ENCODE assay signal across 1 cellular context in the genomic region with DNA sequence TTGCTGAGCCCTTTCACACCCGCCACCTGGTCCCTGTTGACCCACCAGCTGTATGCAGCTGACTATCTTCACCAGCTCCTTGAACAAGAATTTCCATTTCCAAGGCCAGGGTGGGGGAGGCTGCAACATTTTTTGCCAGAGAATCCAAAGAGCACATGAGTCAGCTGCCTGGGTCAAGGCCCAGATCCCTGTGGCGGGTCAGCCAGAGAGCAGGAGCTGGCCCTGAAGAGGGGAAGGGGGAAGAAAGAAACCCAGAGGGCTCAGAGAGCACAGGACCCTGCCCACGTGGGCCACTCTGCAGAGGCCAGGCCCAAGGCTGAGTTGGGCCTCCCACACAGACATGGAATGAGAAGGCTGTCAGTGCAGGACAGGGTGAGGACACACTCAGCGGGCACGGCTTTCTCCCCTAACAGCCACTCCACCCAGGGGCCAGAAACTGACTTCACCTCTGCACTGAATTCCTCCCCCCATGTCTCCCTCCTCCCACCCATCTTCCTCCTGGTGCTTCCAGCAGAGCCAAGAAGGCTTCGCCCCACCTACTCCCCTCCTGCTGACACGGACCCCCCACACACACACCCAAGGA.
TF ChIP-seq lines count a peak whose summit lies in the region.

No MANE protein-coding gene starts in this region.

TF ChIP-seq in HepG2, 621 proteins besides CTCF, POLR2A, EP300 and RAD21 (continued from another document and continues in another):
- no peak for TF ChIP-seq MBD4 (IDR thresholded peaks at IDR 0.05; ENCODE audit: borderline replicate concordance, low read length)
- TF ChIP-seq KLF12 (CRISPR knock-in tag; IDR thresholded peaks at IDR 0.05; ENCODE audit: borderline replicate concordance) = no peak
- peak; percentile 47; the same call in 1 of the 2 replicates for TF ChIP-seq ZBTB7A (CRISPR knock-in tag; IDR thresholded peaks at IDR 0.05)
- no peak for TF ChIP-seq NFATC3 (CRISPR knock-in tag; IDR thresholded peaks at IDR 0.05)
- TF ChIP-seq, protein P1, sequence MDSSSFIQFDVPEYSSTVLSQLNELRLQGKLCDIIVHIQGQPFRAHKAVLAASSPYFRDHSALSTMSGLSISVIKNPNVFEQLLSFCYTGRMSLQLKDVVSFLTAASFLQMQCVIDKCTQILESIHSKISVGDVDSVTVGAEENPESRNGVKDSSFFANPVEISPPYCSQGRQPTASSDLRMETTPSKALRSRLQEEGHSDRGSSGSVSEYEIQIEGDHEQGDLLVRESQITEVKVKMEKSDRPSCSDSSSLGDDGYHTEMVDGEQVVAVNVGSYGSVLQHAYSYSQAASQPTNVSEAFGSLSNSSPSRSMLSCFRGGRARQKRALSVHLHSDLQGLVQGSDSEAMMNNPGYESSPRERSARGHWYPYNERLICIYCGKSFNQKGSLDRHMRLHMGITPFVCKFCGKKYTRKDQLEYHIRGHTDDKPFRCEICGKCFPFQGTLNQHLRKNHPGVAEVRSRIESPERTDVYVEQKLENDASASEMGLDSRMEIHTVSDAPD (CRISPR knock-in tag; IDR thresholded peaks at IDR 0.05) = no peak
- TF ChIP-seq, protein P2, sequence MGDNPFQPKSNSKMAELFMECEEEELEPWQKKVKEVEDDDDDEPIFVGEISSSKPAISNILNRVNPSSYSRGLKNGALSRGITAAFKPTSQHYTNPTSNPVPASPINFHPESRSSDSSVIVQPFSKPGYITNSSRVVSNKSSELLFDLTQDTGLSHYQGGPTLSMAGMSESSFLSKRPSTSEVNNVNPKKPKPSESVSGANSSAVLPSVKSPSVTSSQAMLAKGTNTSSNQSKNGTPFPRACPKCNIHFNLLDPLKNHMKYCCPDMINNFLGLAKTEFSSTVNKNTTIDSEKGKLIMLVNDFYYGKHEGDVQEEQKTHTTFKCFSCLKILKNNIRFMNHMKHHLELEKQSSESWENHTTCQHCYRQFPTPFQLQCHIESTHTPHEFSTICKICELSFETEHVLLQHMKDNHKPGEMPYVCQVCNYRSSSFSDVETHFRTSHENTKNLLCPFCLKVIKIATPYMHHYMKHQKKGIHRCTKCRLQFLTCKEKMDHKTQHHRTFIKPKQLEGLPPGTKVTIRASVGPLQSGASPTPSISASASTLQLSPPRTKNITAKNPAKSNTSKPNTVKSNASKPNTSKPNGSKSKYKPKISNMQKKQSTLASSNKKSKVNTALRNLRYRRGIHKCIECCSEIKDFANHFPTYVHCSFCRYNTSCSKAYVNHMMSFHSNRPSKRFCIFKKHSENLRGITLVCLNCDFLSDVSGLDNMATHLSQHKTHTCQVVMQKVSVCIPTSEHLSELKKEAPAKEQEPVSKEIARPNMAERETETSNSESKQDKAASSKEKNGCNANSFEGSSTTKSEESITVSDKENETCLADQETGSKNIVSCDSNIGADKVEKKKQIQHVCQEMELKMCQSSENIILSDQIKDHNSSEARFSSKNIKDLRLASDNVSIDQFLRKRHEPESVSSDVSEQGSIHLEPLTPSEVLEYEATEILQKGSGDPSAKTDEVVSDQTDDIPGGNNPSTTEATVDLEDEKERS (CRISPR knock-in tag; IDR thresholded peaks at IDR 0.05) = no peak
- TF ChIP-seq ZBTB8A (CRISPR knock-in tag; IDR thresholded peaks at IDR 0.05; ENCODE audit: borderline replicate concordance, low read depth) = no peak
- TF ChIP-seq, protein P3, sequence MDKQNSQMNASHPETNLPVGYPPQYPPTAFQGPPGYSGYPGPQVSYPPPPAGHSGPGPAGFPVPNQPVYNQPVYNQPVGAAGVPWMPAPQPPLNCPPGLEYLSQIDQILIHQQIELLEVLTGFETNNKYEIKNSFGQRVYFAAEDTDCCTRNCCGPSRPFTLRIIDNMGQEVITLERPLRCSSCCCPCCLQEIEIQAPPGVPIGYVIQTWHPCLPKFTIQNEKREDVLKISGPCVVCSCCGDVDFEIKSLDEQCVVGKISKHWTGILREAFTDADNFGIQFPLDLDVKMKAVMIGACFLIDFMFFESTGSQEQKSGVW (CRISPR knock-in tag; IDR thresholded peaks at IDR 0.05; ENCODE audit: borderline replicate concordance) = no peak
- TF ChIP-seq, protein P4, sequence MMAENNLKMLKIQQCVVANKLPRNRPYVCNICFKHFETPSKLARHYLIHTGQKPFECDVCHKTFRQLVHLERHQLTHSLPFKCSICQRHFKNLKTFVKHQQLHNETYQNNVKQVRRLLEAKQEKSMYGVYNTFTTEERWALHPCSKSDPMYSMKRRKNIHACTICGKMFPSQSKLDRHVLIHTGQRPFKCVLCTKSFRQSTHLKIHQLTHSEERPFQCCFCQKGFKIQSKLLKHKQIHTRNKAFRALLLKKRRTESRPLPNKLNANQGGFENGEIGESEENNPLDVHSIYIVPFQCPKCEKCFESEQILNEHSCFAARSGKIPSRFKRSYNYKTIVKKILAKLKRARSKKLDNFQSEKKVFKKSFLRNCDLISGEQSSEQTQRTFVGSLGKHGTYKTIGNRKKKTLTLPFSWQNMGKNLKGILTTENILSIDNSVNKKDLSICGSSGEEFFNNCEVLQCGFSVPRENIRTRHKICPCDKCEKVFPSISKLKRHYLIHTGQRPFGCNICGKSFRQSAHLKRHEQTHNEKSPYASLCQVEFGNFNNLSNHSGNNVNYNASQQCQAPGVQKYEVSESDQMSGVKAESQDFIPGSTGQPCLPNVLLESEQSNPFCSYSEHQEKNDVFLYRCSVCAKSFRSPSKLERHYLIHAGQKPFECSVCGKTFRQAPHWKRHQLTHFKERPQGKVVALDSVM (CRISPR knock-in tag; IDR thresholded peaks at IDR 0.05) = peak; percentile 24; the same call in 1 of the 2 replicates
- TF ChIP-seq ZNF724P (CRISPR knock-in tag; IDR thresholded peaks at IDR 0.05; ENCODE audit: borderline replicate concordance) = no peak
- TF ChIP-seq ZFY (CRISPR knock-in tag; IDR thresholded peaks at IDR 0.05) = peak; percentile 50; the same call in 1 of the 2 replicates
- no peak for TF ChIP-seq RFX1 (IDR thresholded peaks at IDR 0.05)
- peak; percentile 23; the same call in 1 of the 2 replicates for TF ChIP-seq YEATS4 (CRISPR knock-in tag; IDR thresholded peaks at IDR 0.05; ENCODE audit: borderline replicate concordance)
- TF ChIP-seq, protein P5, sequence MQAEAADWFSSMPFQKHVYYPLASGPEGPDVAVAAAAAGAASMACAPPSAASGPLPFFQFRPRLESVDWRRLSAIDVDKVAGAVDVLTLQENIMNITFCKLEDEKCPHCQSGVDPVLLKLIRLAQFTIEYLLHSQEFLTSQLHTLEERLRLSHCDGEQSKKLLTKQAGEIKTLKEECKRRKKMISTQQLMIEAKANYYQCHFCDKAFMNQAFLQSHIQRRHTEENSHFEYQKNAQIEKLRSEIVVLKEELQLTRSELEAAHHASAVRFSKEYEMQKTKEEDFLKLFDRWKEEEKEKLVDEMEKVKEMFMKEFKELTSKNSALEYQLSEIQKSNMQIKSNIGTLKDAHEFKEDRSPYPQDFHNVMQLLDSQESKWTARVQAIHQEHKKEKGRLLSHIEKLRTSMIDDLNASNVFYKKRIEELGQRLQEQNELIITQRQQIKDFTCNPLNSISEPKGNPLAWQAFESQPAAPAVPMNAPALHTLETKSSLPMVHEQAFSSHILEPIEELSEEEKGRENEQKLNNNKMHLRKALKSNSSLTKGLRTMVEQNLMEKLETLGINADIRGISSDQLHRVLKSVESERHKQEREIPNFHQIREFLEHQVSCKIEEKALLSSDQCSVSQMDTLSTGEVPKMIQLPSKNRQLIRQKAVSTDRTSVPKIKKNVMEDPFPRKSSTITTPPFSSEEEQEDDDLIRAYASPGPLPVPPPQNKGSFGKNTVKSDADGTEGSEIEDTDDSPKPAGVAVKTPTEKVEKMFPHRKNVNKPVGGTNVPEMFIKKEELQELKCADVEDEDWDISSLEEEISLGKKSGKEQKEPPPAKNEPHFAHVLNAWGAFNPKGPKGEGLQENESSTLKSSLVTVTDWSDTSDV (CRISPR knock-in tag; IDR thresholded peaks at IDR 0.05) = no peak
- TF ChIP-seq ZNF350 (CRISPR knock-in tag; IDR thresholded peaks at IDR 0.05; ENCODE audit: borderline replicate concordance, low read depth) = no peak
- no peak for TF ChIP-seq HDAC2 (CRISPR knock-in tag; IDR thresholded peaks at IDR 0.05)
- TF ChIP-seq THAP11 (CRISPR knock-in tag; IDR thresholded peaks at IDR 0.05) = no peak
- TF ChIP-seq, protein P6, sequence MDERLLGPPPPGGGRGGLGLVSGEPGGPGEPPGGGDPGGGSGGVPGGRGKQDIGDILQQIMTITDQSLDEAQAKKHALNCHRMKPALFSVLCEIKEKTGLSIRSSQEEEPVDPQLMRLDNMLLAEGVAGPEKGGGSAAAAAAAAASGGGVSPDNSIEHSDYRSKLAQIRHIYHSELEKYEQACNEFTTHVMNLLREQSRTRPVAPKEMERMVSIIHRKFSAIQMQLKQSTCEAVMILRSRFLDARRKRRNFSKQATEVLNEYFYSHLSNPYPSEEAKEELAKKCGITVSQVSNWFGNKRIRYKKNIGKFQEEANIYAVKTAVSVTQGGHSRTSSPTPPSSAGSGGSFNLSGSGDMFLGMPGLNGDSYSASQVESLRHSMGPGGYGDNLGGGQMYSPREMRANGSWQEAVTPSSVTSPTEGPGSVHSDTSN (CRISPR knock-in tag; IDR thresholded peaks at IDR 0.05) = no peak
- TF ChIP-seq ARNTL (CRISPR knock-in tag; IDR thresholded peaks at IDR 0.05) = 0 out of 2 replicates have a peak, but pooled peaks have one; percentile 22
- TF ChIP-seq, protein P7, sequence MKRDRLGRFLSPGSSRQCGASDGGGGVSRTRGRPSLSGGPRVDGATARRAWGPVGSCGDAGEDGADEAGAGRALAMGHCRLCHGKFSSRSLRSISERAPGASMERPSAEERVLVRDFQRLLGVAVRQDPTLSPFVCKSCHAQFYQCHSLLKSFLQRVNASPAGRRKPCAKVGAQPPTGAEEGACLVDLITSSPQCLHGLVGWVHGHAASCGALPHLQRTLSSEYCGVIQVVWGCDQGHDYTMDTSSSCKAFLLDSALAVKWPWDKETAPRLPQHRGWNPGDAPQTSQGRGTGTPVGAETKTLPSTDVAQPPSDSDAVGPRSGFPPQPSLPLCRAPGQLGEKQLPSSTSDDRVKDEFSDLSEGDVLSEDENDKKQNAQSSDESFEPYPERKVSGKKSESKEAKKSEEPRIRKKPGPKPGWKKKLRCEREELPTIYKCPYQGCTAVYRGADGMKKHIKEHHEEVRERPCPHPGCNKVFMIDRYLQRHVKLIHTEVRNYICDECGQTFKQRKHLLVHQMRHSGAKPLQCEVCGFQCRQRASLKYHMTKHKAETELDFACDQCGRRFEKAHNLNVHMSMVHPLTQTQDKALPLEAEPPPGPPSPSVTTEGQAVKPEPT (CRISPR knock-in tag; IDR thresholded peaks at IDR 0.05; ENCODE audit: low read depth) = no peak
- TF ChIP-seq MTA1 (CRISPR knock-in tag; IDR thresholded peaks at IDR 0.05; ENCODE audit: borderline replicate concordance) = 0 out of 2 replicates have a peak, but pooled peaks have one; percentile 37
- TF ChIP-seq POLR2G (IDR thresholded peaks at IDR 0.05; ENCODE audit: low read depth, low read length) = no peak
- TF ChIP-seq FOSL2 (CRISPR knock-in tag; IDR thresholded peaks at IDR 0.05) = peak; percentile 92
- no peak for TF ChIP-seq BRD4 (CRISPR knock-in tag; IDR thresholded peaks at IDR 0.05)
- no peak for TF ChIP-seq ZNF878 (CRISPR knock-in tag; IDR thresholded peaks at IDR 0.05)
- TF ChIP-seq SALL2 (CRISPR knock-in tag; IDR thresholded peaks at IDR 0.05) = no peak
- TF ChIP-seq, protein P8, sequence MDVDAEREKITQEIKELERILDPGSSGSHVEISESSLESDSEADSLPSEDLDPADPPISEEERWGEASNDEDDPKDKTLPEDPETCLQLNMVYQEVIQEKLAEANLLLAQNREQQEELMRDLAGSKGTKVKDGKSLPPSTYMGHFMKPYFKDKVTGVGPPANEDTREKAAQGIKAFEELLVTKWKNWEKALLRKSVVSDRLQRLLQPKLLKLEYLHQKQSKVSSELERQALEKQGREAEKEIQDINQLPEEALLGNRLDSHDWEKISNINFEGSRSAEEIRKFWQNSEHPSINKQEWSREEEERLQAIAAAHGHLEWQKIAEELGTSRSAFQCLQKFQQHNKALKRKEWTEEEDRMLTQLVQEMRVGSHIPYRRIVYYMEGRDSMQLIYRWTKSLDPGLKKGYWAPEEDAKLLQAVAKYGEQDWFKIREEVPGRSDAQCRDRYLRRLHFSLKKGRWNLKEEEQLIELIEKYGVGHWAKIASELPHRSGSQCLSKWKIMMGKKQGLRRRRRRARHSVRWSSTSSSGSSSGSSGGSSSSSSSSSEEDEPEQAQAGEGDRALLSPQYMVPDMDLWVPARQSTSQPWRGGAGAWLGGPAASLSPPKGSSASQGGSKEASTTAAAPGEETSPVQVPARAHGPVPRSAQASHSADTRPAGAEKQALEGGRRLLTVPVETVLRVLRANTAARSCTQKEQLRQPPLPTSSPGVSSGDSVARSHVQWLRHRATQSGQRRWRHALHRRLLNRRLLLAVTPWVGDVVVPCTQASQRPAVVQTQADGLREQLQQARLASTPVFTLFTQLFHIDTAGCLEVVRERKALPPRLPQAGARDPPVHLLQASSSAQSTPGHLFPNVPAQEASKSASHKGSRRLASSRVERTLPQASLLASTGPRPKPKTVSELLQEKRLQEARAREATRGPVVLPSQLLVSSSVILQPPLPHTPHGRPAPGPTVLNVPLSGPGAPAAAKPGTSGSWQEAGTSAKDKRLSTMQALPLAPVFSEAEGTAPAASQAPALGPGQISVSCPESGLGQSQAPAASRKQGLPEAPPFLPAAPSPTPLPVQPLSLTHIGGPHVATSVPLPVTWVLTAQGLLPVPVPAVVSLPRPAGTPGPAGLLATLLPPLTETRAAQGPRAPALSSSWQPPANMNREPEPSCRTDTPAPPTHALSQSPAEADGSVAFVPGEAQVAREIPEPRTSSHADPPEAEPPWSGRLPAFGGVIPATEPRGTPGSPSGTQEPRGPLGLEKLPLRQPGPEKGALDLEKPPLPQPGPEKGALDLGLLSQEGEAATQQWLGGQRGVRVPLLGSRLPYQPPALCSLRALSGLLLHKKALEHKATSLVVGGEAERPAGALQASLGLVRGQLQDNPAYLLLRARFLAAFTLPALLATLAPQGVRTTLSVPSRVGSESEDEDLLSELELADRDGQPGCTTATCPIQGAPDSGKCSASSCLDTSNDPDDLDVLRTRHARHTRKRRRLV (CRISPR knock-in tag; IDR thresholded peaks at IDR 0.05) = no peak
- no peak for TF ChIP-seq ZNF839 (CRISPR knock-in tag; IDR thresholded peaks at IDR 0.05; ENCODE audit: borderline replicate concordance)
- TF ChIP-seq ZKSCAN5 (CRISPR knock-in tag; IDR thresholded peaks at IDR 0.05) = no peak
- TF ChIP-seq, protein P9, sequence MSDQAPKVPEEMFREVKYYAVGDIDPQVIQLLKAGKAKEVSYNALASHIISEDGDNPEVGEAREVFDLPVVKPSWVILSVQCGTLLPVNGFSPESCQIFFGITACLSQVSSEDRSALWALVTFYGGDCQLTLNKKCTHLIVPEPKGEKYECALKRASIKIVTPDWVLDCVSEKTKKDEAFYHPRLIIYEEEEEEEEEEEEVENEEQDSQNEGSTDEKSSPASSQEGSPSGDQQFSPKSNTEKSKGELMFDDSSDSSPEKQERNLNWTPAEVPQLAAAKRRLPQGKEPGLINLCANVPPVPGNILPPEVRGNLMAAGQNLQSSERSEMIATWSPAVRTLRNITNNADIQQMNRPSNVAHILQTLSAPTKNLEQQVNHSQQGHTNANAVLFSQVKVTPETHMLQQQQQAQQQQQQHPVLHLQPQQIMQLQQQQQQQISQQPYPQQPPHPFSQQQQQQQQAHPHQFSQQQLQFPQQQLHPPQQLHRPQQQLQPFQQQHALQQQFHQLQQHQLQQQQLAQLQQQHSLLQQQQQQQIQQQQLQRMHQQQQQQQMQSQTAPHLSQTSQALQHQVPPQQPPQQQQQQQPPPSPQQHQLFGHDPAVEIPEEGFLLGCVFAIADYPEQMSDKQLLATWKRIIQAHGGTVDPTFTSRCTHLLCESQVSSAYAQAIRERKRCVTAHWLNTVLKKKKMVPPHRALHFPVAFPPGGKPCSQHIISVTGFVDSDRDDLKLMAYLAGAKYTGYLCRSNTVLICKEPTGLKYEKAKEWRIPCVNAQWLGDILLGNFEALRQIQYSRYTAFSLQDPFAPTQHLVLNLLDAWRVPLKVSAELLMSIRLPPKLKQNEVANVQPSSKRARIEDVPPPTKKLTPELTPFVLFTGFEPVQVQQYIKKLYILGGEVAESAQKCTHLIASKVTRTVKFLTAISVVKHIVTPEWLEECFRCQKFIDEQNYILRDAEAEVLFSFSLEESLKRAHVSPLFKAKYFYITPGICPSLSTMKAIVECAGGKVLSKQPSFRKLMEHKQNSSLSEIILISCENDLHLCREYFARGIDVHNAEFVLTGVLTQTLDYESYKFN (CRISPR knock-in tag; conservative IDR thresholded peaks at IDR 0.05) = peak; percentile 67
- TF ChIP-seq HOXA7 (CRISPR knock-in tag; IDR thresholded peaks at IDR 0.05) = no peak
- TF ChIP-seq RFX3 (CRISPR knock-in tag; IDR thresholded peaks at IDR 0.05) = no peak
- no peak for TF ChIP-seq MLLT10 (CRISPR knock-in tag; IDR thresholded peaks at IDR 0.05)
